ENCODE assay signal across 8 cellular contexts in the genomic region with DNA sequence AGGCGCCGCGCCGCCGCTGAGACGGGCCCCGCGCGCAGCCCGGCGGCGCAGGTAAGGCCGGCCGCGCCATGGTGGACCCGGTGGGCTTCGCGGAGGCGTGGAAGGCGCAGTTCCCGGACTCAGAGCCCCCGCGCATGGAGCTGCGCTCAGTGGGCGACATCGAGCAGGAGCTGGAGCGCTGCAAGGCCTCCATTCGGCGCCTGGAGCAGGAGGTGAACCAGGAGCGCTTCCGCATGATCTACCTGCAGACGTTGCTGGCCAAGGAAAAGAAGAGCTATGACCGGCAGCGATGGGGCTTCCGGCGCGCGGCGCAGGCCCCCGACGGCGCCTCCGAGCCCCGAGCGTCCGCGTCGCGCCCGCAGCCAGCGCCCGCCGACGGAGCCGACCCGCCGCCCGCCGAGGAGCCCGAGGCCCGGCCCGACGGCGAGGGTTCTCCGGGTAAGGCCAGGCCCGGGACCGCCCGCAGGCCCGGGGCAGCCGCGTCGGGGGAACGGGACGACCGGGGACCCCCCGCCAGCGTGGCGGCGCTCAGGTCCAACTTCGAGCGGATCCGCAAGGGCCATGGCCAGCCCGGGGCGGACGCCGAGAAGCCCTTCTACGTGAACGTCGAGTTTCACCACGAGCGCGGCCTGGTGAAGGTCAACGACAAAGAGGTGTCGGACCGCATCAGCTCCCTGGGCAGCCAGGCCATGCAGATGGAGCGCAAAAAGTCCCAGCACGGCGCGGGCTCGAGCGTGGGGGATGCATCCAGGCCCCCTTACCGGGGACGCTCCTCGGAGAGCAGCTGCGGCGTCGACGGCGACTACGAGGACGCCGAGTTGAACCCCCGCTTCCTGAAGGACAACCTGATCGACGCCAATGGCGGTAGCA.
DNase-seq lines count a peak whose midpoint lies in the region; ATAC-seq lines count a peak whose summit lies in the region.

No MANE protein-coding gene starts in this region.

- peaks cover 15% of the 10 kb centered on the region for H3K9me3 ChIP-seq in BLaER1
- peaks cover 16% of the 10 kb centered on the region for H3K9me3 ChIP-seq in HUES6 (ENCODE audit: control insufficient read depth, insufficient read depth, low read depth, low read length)
- peaks cover 14% of the 10 kb centered on the region for H3K9me3 ChIP-seq in iPS-20b (ENCODE audit: insufficient read depth, low read depth, low read length)

- DNase-seq in stimulated activated effector memory CD8-positive, alpha-beta T cell treated with anti-CD3 and anti-CD28 coated beads, Interleukin-12 subunit alpha, Interleukin-12 subunit beta, amount 100 ng/mL, for 72 hours (ENCODE audit: low spot score in 2 of 2), result peak; percentile 25 to 70
- DNase-seq in GF-D8 (lab: John Stamatoyannopoulos, UW), result no peak
- DNase-seq in NCI-H2029 treated with DMSO at 0.1 percent for 48 hours (lab: John Stamatoyannopoulos, UW), result no peak

- H3K36me3 ChIP-seq in BLaER1 (peaks cover 39% of the 10 kb centered on the region), HUES6 (ENCODE audit: control insufficient read depth, insufficient read depth, low read length) (no peaks in the 10 kb centered on the region), iPS-20b (ENCODE audit: insufficient read depth, low read depth, low read length) (peaks cover 8% of the 10 kb centered on the region; the same call in 1 of the 2 replicates)

- no peaks in the 10 kb centered on the region for H3K27me3 ChIP-seq in BLaER1
- H3K27me3 ChIP-seq in HUES6 (ENCODE audit: control insufficient read depth, insufficient read depth, low read length), result peaks cover 11% of the 10 kb centered on the region
- peaks cover 19% of the 10 kb centered on the region for H3K27me3 ChIP-seq in iPS-20b (ENCODE audit: insufficient read depth, low read length)

- H3K4me3 Mint-ChIP-seq in activated naive CD8-positive, alpha-beta T cell, result peak overlapping the region; percentile 90
- peak overlapping the region; percentile 86 for H3K4me3 Mint-ChIP-seq in stimulated activated effector memory CD8-positive, alpha-beta T cell treated with anti-CD3 and anti-CD28 coated beads, Interleukin-12 subunit alpha, Interleukin-12 subunit beta, amount 100 ng/mL, for 72 hours

- H3K36me3 Mint-ChIP-seq in activated naive CD8-positive, alpha-beta T cell, result no peaks in the 10 kb centered on the region
- H3K36me3 Mint-ChIP-seq in stimulated activated effector memory CD8-positive, alpha-beta T cell treated with anti-CD3 and anti-CD28 coated beads, Interleukin-12 subunit alpha, Interleukin-12 subunit beta, amount 100 ng/mL, for 72 hours, result peaks cover 22% of the 10 kb centered on the region

- H3K9ac ChIP-seq in BLaER1 (peak overlapping the region; percentile 96), HUES6 (ENCODE audit: low read length) (peak overlapping the region; percentile 89), iPS-20b (ENCODE audit: low read depth, low read length) (peak overlapping the region; percentile 78; the same call in 1 of the 2 replicates)

- peak; percentile 3 for ATAC-seq in stimulated activated effector memory CD8-positive, alpha-beta T cell treated with anti-CD3 and anti-CD28 coated beads, Interleukin-12 subunit alpha, Interleukin-12 subunit beta, amount 100 ng/mL, for 72 hours
- no peak for ATAC-seq in GM21528 (IDR thresholded peaks at IDR 0.05; ENCODE audit: low FRiP score, unreplicated experiment)

- peaks cover 65% of the 10 kb centered on the region for H3K4me1 Mint-ChIP-seq in activated naive CD8-positive, alpha-beta T cell (ENCODE audit: low read depth)
- peaks cover 71% of the 10 kb centered on the region for H3K4me1 Mint-ChIP-seq in stimulated activated effector memory CD8-positive, alpha-beta T cell treated with anti-CD3 and anti-CD28 coated beads, Interleukin-12 subunit alpha, Interleukin-12 subunit beta, amount 100 ng/mL, for 72 hours

- H3K4me1 ChIP-seq in BLaER1 (peaks cover 47% of the 10 kb centered on the region), HUES6 (ENCODE audit: control insufficient read depth, insufficient read depth, low read length) (peaks cover 49% of the 10 kb centered on the region), iPS-20b (ENCODE audit: insufficient read depth, low read length) (peaks cover 31% of the 10 kb centered on the region)

- H3K9me3 Mint-ChIP-seq in activated naive CD8-positive, alpha-beta T cell (ENCODE audit: low read depth), result no peaks in the 10 kb centered on the region
- H3K9me3 Mint-ChIP-seq in stimulated activated effector memory CD8-positive, alpha-beta T cell treated with anti-CD3 and anti-CD28 coated beads, Interleukin-12 subunit alpha, Interleukin-12 subunit beta, amount 100 ng/mL, for 72 hours, result peaks cover 3% of the 10 kb centered on the region

- H3K27ac ChIP-seq in BLaER1 (peak overlapping the region; percentile 97), HUES6 (ENCODE audit: low read depth, low read length) (no peak overlapping the region), iPS-20b (ENCODE audit: low read length) (no peak overlapping the region)

- H3K27ac Mint-ChIP-seq in activated naive CD8-positive, alpha-beta T cell, result peak overlapping the region; percentile 84
- no peak overlapping the region for H3K27ac Mint-ChIP-seq in stimulated activated effector memory CD8-positive, alpha-beta T cell treated with anti-CD3 and anti-CD28 coated beads, Interleukin-12 subunit alpha, Interleukin-12 subunit beta, amount 100 ng/mL, for 72 hours

- H4K20me1 ChIP-seq in BLaER1, result peaks cover 80% of the 10 kb centered on the region

- peak overlapping the region; percentile 99 for H3K4me3 ChIP-seq in BLaER1
- H3K4me3 ChIP-seq in HUES6 (ENCODE audit: low read depth, low read length), result peak overlapping the region; percentile 72
- H3K4me3 ChIP-seq in iPS-20b (ENCODE audit: low read length), result peak overlapping the region; percentile 91

- peak overlapping the region; percentile 100 for H3K4me2 ChIP-seq in BLaER1

- H3K27me3 Mint-ChIP-seq in activated naive CD8-positive, alpha-beta T cell, result no peaks in the 10 kb centered on the region

Comparison
In these comparisons a context has a peak if more than half of its experiments do, and no peak if none do; other contexts are left out.
1. DNase-seq: peak in stimulated activated effector memory CD8-positive, alpha-beta T cell treated with anti-CD3 and anti-CD28 coated beads, Interleukin-12 subunit alpha, Interleukin-12 subunit beta, amount 100 ng/mL, for 72 hours (2 of 2); none in GF-D8 (single experiment) and NCI-H2029 treated with DMSO at 0.1 percent for 48 hours (single experiment).
2. Peak in every context shown above with its lines, with median percentiles within 50 percentile points of each other: H3K4me3 ChIP-seq and H3K9ac ChIP-seq.